1 cellular context compared by ENCODE assay signal in genomic region chr19:34254552-34255432, GRCh38.
A peak's percentile ranks its signal among the peaks of the same experiment; 100 is the strongest.
TF ChIP-seq lines count a peak whose summit lies in the region.

GARRE1 (plus strand) TSS chr19:34254554; CDS start chr19:34300474, 45,920 bp downstream.

TF ChIP-seq in HEK293, 187 proteins besides CTCF, POLR2A, EP300 and RAD21 (continued from another document):
- TF ChIP-seq ZNF670 (tag by site-specific recombination; IDR thresholded peaks at IDR 0.05; ENCODE audit: low read depth): no peak
- TF ChIP-seq PATZ1 (tag by site-specific recombination; IDR thresholded peaks at IDR 0.05): peak; percentile 47; the same call in 1 of the 2 replicates
- TF ChIP-seq ZNF138 (tag by site-specific recombination; IDR thresholded peaks at IDR 0.05; ENCODE audit: borderline replicate concordance): no peak
- TF ChIP-seq ZNF335 (tag by site-specific recombination; conservative IDR thresholded peaks at IDR 0.05): peak; percentile 94
- TF ChIP-seq ZNF23 (tag by site-specific recombination; IDR thresholded peaks at IDR 0.05; ENCODE audit: borderline replicate concordance): no peak
- peak; percentile 94 for TF ChIP-seq ZSCAN30 (tag by site-specific recombination; IDR thresholded peaks at IDR 0.05)
- TF ChIP-seq ZSCAN5A (tag by site-specific recombination; IDR thresholded peaks at IDR 0.05): no peak
- TF ChIP-seq ZXDB (tag by site-specific recombination; IDR thresholded peaks at IDR 0.05): no peak
- peak; percentile 70 for TF ChIP-seq ZBTB11 (tag by site-specific recombination; conservative IDR thresholded peaks at IDR 0.05; ENCODE audit: low read depth)
- TF ChIP-seq ZNF354C (tag by site-specific recombination; IDR thresholded peaks at IDR 0.05; ENCODE audit: borderline replicate concordance, low read depth): no peak
- no peak for TF ChIP-seq KLF8 (tag by site-specific recombination; IDR thresholded peaks at IDR 0.05)
- no peak for TF ChIP-seq ZNF707 (tag by site-specific recombination; IDR thresholded peaks at IDR 0.05)
- peak; percentile 63; the same call in 1 of the 2 replicates for TF ChIP-seq ZNF596 (tag by site-specific recombination; IDR thresholded peaks at IDR 0.05)
- peak; percentile 47; the same call in 1 of the 2 replicates for TF ChIP-seq HIC1 (tag by site-specific recombination; IDR thresholded peaks at IDR 0.05)
- no peak for TF ChIP-seq BCL11A (tag by site-specific recombination; IDR thresholded peaks at IDR 0.05; ENCODE audit: low read depth)
- TF ChIP-seq ZNF488 (tag by site-specific recombination; IDR thresholded peaks at IDR 0.05): no peak
- TF ChIP-seq ZNF692 (tag by site-specific recombination; IDR thresholded peaks at IDR 0.05): peak; percentile 53
- no peak for TF ChIP-seq HOXD13 (CRISPR knock-in tag; IDR thresholded peaks at IDR 0.05; ENCODE audit: borderline replicate concordance)
- TF ChIP-seq ZNF398 (tag by site-specific recombination; IDR thresholded peaks at IDR 0.05): no peak
- peak; percentile 0; the same call in 1 of the 2 replicates for TF ChIP-seq ZNF394 (tag by site-specific recombination; IDR thresholded peaks at IDR 0.05; ENCODE audit: borderline replicate concordance)
- TF ChIP-seq REST (tag by site-specific recombination; IDR thresholded peaks at IDR 0.05): no peak
- TF ChIP-seq ZSCAN18 (tag by site-specific recombination; IDR thresholded peaks at IDR 0.05): no peak
- TF ChIP-seq ZNF214 (tag by site-specific recombination; IDR thresholded peaks at IDR 0.05; ENCODE audit: borderline replicate concordance): no peak
- no peak; the same call in 1 of the 2 replicates for TF ChIP-seq ZNF513 (tag by site-specific recombination; IDR thresholded peaks at IDR 0.05)
- peak; percentile 55; the same call in 1 of the 2 replicates for TF ChIP-seq PBX3 (CRISPR knock-in tag; IDR thresholded peaks at IDR 0.05)
- TF ChIP-seq ZNF184 (tag by site-specific recombination; IDR thresholded peaks at IDR 0.05): no peak
- no peak for TF ChIP-seq ZNF174 (tag by site-specific recombination; IDR thresholded peaks at IDR 0.05)
